ENCODE assay signal across 19 cellular contexts in the genomic region with DNA sequence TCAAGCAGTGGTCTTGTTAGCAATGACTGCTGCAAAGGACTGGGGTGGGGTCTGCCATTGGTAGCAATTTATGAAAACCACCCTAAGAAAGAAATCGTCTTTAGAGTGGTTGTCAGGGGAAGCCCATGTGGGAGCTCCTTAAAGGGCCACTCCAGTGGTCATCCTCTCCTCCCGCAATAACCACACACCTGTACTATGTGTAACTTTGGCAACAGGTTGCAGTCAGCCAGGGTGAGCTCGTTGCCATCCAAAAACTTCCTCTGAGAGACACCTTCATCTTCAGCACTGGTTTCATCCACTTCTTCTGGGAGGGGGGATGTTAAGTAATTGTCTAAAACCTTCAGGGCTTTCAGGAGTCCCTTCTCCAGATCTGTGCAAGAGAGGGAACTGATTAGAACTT. TPM values are rescaled to one million over a fixed set of nuclear protein-coding genes. Genes with fewer than 3 reads are reported as not detected.
DNase-seq lines count a peak whose midpoint lies in the region; ATAC-seq and TF ChIP-seq lines count a peak whose summit lies in the region.
"Had no signal": no experiment of that assay in that cellular context is flagged by ENCODE, and none has a peak within 500 bp of the region (broad histone marks: within the 10 kb centered on the region; RNA-seq: fewer than 3 reads in every experiment).

No MANE protein-coding gene starts in this region.

- H3K4me1 ChIP-seq in subcutaneous abdominal adipose tissue (ENCODE audit: control insufficient read depth in 5 of 5, insufficient read depth in 5 of 5, low read length in 5 of 5) = peaks cover 11 to 80% (median 67%) of the 10 kb centered on the region in 5 donors

- H3K36me3 ChIP-seq in subcutaneous abdominal adipose tissue (ENCODE audit: control insufficient read depth in 5 of 5, insufficient read depth in 5 of 5, low read length in 5 of 5) = peaks cover 7 to 48% (median 42%) of the 10 kb centered on the region in 5 donors

- intact Hi-C loops in activated naive CD4-positive, alpha-beta T cell treated with anti-CD3 and anti-CD28 coated beads for 36 hours (cut with micrococcal nuclease) = no loop called here

- H3K9ac ChIP-seq in subcutaneous abdominal adipose tissue (ENCODE audit: low read length in 5 of 5) = no peak overlapping the region

- H3K27me3 Mint-ChIP-seq in activated naive CD4-positive, alpha-beta T cell treated with anti-CD3 and anti-CD28 coated beads for 36 hours (ENCODE audit: low read depth) = no peaks in the 10 kb centered on the region
- peaks cover 2 to 16% (median 11%) of the 10 kb centered on the region in 3 donors for H3K27me3 Mint-ChIP-seq in immature natural killer cell (ENCODE audit: low read depth in 3 of 3)
- H3K27me3 Mint-ChIP-seq: stimulated activated naive B cell treated with anti-CD40 and anti-IgM and Interleukin-4, amounts not matched to agents 10 μg/mL and 1 μg/mL and 100 μg/mL, for 72 hours had no signal

- no peak for DNase-seq in activated naive CD4-positive, alpha-beta T cell treated with anti-CD3 and anti-CD28 coated beads for 36 hours
- DNase-seq in activated naive CD4-positive, alpha-beta T cell (lab: John Stamatoyannopoulos, UW) = no peak
- DNase-seq in RWPE1 (ENCODE audit: low spot score) (no peak), immature natural killer cell (no peak), SW480 (ENCODE audit: low spot score) (no peak), nucleus accumbens (lab: John Stamatoyannopoulos, UW) (no peak)
- DNase-seq: activated effector memory CD4-positive, alpha-beta T cell treated with Interleukin-2 at 50 U/mL for 16 hours; amniotic stem cell; endodermal cell; heart left ventricle; NCI-H2081; NCI-H510A; stimulated activated naive B cell treated with anti-CD40 and anti-IgM and Interleukin-4, amounts not matched to agents 10 μg/mL and 1 μg/mL and 100 μg/mL, for 72 hours; SW 1271; upper lobe of left lung had no signal

- no peak overlapping the region for H3K4me3 Mint-ChIP-seq in activated naive CD4-positive, alpha-beta T cell treated with anti-CD3 and anti-CD28 coated beads for 36 hours
- H3K4me3 Mint-ChIP-seq in immature natural killer cell = peak overlapping the region in 2 of 5 donors; percentile 15 to 38
- H3K4me3 Mint-ChIP-seq: endodermal cell; mesothelial cell of epicardium; stimulated activated naive B cell treated with anti-CD40 and anti-IgM and Interleukin-4, amounts not matched to agents 10 μg/mL and 1 μg/mL and 100 μg/mL, for 72 hours had no signal

- H3K4me3 ChIP-seq in subcutaneous abdominal adipose tissue (ENCODE audit: low read depth in 1 of 5, low read length in 5 of 5) = no peak overlapping the region
- H3K4me3 ChIP-seq: upper lobe of left lung had no signal

- CTCF ChIA-PET in activated naive CD4-positive, alpha-beta T cell treated with anti-CD3 and anti-CD28 coated beads for 36 hours (lab: Charles Lee) = interaction anchor here (1.0 to 2.9 kb wide), 2 partner anchors 17 to 38 kb away, joined by 4 to 12 read pairs; partner anchors contain the start of gene LY6G6D
- CTCF ChIA-PET in RWPE1 (lab: Yijun Ruan, JAX) = interaction anchor here (0.6 to 2.0 kb wide), 2 partner anchors 38 to 41 kb away, joined by 4 to 5 read pairs; no protein-coding TSS in a partner anchor

- no peak for TF ChIP-seq CTCF in RWPE1 (conservative IDR thresholded peaks at IDR 0.05; ENCODE audit: low read depth)

- H3K9me3 Mint-ChIP-seq in activated naive CD4-positive, alpha-beta T cell treated with anti-CD3 and anti-CD28 coated beads for 36 hours = no peaks in the 10 kb centered on the region
- H3K9me3 Mint-ChIP-seq in immature natural killer cell = no peaks in the 10 kb centered on the region
- H3K9me3 Mint-ChIP-seq: endodermal cell; mesothelial cell of epicardium; stimulated activated naive B cell treated with anti-CD40 and anti-IgM and Interleukin-4, amounts not matched to agents 10 μg/mL and 1 μg/mL and 100 μg/mL, for 72 hours had no signal

- POLR2A ChIA-PET in RWPE1 (lab: Yijun Ruan, JAX; ENCODE audit: low non-redundant PET) = no interaction called here

- H3K4me1 Mint-ChIP-seq in activated naive CD4-positive, alpha-beta T cell treated with anti-CD3 and anti-CD28 coated beads for 36 hours (ENCODE audit: low read depth) = peaks cover 51% of the 10 kb centered on the region
- peaks cover 75 to 81% of the 10 kb centered on the region in 2 donors for H3K4me1 Mint-ChIP-seq in immature natural killer cell

- no peaks in the 10 kb centered on the region for H3K27me3 ChIP-seq in subcutaneous abdominal adipose tissue (ENCODE audit: control insufficient read depth in 5 of 5, insufficient read depth in 4 of 5, low read length in 5 of 5)
- H3K27me3 ChIP-seq: heart left ventricle, upper lobe of left lung had no signal

- H3K9me3 ChIP-seq in subcutaneous abdominal adipose tissue (ENCODE audit: control insufficient read depth in 5 of 5, low read length in 5 of 5) = no peaks in the 10 kb centered on the region
- H3K9me3 ChIP-seq: heart left ventricle, upper lobe of left lung had no signal

- peaks cover 37% of the 10 kb centered on the region for H3K36me3 Mint-ChIP-seq in activated naive CD4-positive, alpha-beta T cell treated with anti-CD3 and anti-CD28 coated beads for 36 hours (ENCODE audit: low read depth)
- H3K36me3 Mint-ChIP-seq in immature natural killer cell = peaks cover 9 to 32% (median 12%) of the 10 kb centered on the region in 3 donors

- H3K27ac Mint-ChIP-seq in activated naive CD4-positive, alpha-beta T cell treated with anti-CD3 and anti-CD28 coated beads for 36 hours = peak overlapping the region; percentile 1
- peak overlapping the region in 4 of 6 donors; percentile 16 to 83 (median 54) for H3K27ac Mint-ChIP-seq in immature natural killer cell
- H3K27ac Mint-ChIP-seq: endodermal cell, mesothelial cell of epicardium had no signal

- H3K27ac ChIP-seq in RWPE1 (peak overlapping the region; percentile 96), subcutaneous abdominal adipose tissue (ENCODE audit: low read depth, low read length) (peak overlapping the region; percentile 97)

- no peak for ATAC-seq in GM18858 (IDR thresholded peaks at IDR 0.05; ENCODE audit: unreplicated experiment)
- ATAC-seq: heart left ventricle; stimulated activated naive B cell treated with anti-CD40 and anti-IgM and Interleukin-4, amounts not matched to agents 10 μg/mL and 1 μg/mL and 100 μg/mL, for 72 hours had no signal

RNA-seq across cellular contexts. Expression of gene DDAH2, which starts 2.9 kb away (rescaled TPM):
- 10 to 100 TPM in 1 of 2 experiments, 1 to 10 TPM in 1; 8.5 to 11.3 TPM for total RNA-seq in activated naive CD4-positive, alpha-beta T cell treated with anti-CD3 and anti-CD28 coated beads for 36 hours
- polyA plus RNA-seq in immature natural killer cell = 100 to 1,000 TPM in 1 of 3 donors, 10 to 100 TPM in 2; 58.5 to 112 (median 74.9) TPM

RNA-seq across cellular contexts. Expression of gene CLIC1, which starts 4.3 kb away (rescaled TPM):
- 100 to 1,000 TPM; 348 to 353 TPM for total RNA-seq in activated naive CD4-positive, alpha-beta T cell treated with anti-CD3 and anti-CD28 coated beads for 36 hours
- polyA plus RNA-seq in immature natural killer cell = 1,000 to 10,000 TPM; 1,179 to 1,674 (median 1,350) TPM

RNA-seq across cellular contexts. Expression of gene MSH5, which starts 7.8 kb away (rescaled TPM):
- total RNA-seq in activated naive CD4-positive, alpha-beta T cell treated with anti-CD3 and anti-CD28 coated beads for 36 hours = 100 to 1,000 TPM; 101 to 105 TPM
- 1 to 10 TPM in 2 of 3 donors, not detected in 1; 2.1 to 2.5 TPM for polyA plus RNA-seq in immature natural killer cell

RNA-seq across cellular contexts. Expression of gene MPIG6B, which starts 8.9 kb away (rescaled TPM):
- total RNA-seq in activated naive CD4-positive, alpha-beta T cell treated with anti-CD3 and anti-CD28 coated beads for 36 hours = under 1 TPM in 1 of 2 experiments, not detected in 1; 0.49 TPM
- 10 to 100 TPM in 1 of 3 donors, 1 to 10 TPM in 2; 2.6 to 10.9 (median 6.3) TPM for polyA plus RNA-seq in immature natural killer cell
- total RNA-seq: endodermal cell had no signal
- polyA plus RNA-seq: AG04450 had no signal

RNA-seq across cellular contexts. Expression of gene LY6G6C, which starts 10.5 kb away (rescaled TPM):
- not detected for total RNA-seq in activated naive CD4-positive, alpha-beta T cell treated with anti-CD3 and anti-CD28 coated beads for 36 hours
- not detected for polyA plus RNA-seq in immature natural killer cell
- polyA plus RNA-seq: AG04450, heart left ventricle had no signal
